20 cellular contexts compared by ENCODE assay signal in the genomic region with DNA sequence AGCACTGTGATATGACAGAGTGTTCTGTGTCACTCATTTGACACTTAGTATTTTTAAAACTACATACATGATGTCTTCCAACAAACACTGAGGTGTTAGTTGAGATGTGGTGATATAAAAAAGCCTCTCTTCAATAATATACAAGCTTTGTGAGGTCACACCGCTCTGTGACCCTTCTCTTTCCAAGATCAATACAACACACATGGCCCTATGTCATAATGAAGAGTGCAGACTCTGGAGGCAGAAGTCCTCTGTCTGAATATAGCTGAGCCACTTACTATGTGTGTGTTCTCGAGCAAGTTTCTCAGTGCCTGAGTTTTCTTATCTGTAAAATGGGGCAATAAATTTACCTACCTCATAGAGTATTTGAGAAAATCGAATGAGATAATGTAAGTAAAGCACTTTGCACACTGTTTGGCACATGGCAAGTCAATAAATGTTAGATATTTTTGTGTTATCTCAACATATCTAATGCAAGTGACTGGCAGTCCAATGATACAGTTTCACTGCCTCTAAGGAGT.
"Had no signal": no experiment of that assay in that cellular context is flagged by ENCODE, and none has a peak within 500 bp of the region (broad histone marks: within the 10 kb centered on the region; RNA-seq: fewer than 3 reads in every experiment).

No MANE protein-coding gene starts in this region.

- H3K27me3 ChIP-seq: SJSA1 had no signal

- H3K27ac ChIP-seq: SJSA1, SK-N-MC had no signal

- H3K36me3 ChIP-seq: SJSA1 had no signal

- H3K9me3 ChIP-seq: SJSA1 had no signal

- H3K4me3 ChIP-seq: SJSA1, SK-N-MC had no signal

- FAIRE-seq: RCC 7860 had no signal

- DNase-seq: KBM-7, NCI-H1092, NCI-H1105 treated with DMSO at 0.1 percent for 48 hours, NCI-H1417 treated with DMSO at 0.1 percent for 48 hours, NCI-H146, NCI-H1694 treated with DMSO at 0.1 percent for 48 hours, NCI-H1930, NCI-H2081 treated with DMSO at 0.1 percent for 48 hours, NCI-H2171, NCI-H226, NCI-H446, NCI-H510A, NCI-H524 treated with DMSO at 0.1 percent for 48 hours, NCI-H69, NCI-H774, RPMI8226, SHP77 treated with DMSO at 0.1 percent for 48 hours had no signal
